Comparison of ENCODE assay signal across 8 cellular contexts in genomic region chr1:210231846-210232523, GRCh38. TPM values are rescaled to one million over a fixed set of nuclear protein-coding genes. Genes with fewer than 3 reads are reported as not detected.
DNase-seq lines count a peak whose midpoint lies in the region; ATAC-seq and TF ChIP-seq lines count a peak whose summit lies in the region.

No MANE protein-coding gene starts in this region.

- no peak for DNase-seq in activated CD4-positive, alpha-beta T cell treated with anti-CD3 and anti-CD28 coated beads for 36 hours
- DNase-seq in activated CD4-positive, alpha-beta T cell treated with anti-CD3 and anti-CD28 coated beads for 1 hour: no peak
- DNase-seq in astrocyte of the spinal cord (ENCODE audit: low read depth, low spot score) (peak; percentile 71), left colon (peak; percentile 35 to 53), type B pancreatic cell (ENCODE audit: extremely low spot score, unreplicated experiment) (no peak), cortex of kidney (lab: John Stamatoyannopoulos, UW) (no peak)
- no peak for DNase-seq in activated naive CD4-positive, alpha-beta T cell treated with anti-CD3 and anti-CD28 coated beads for 36 hours

- H3K27me3 Mint-ChIP-seq in activated CD4-positive, alpha-beta T cell treated with anti-CD3 and anti-CD28 coated beads for 36 hours: peaks cover 42% of the 10 kb centered on the region
- peaks cover 38% of the 10 kb centered on the region for H3K27me3 Mint-ChIP-seq in type B pancreatic cell
- peaks cover 41% of the 10 kb centered on the region for H3K27me3 Mint-ChIP-seq in activated naive CD4-positive, alpha-beta T cell treated with anti-CD3 and anti-CD28 coated beads for 36 hours (ENCODE audit: low read depth)

- peak overlapping the region; percentile 25 for H3K4me3 Mint-ChIP-seq in activated CD4-positive, alpha-beta T cell treated with anti-CD3 and anti-CD28 coated beads for 36 hours
- H3K4me3 Mint-ChIP-seq in type B pancreatic cell: peak overlapping the region; percentile 88
- H3K4me3 Mint-ChIP-seq in activated naive CD4-positive, alpha-beta T cell treated with anti-CD3 and anti-CD28 coated beads for 36 hours: no peak overlapping the region

- no peaks in the 10 kb centered on the region for H3K9me3 Mint-ChIP-seq in activated CD4-positive, alpha-beta T cell treated with anti-CD3 and anti-CD28 coated beads for 36 hours (ENCODE audit: low read depth)
- no peaks in the 10 kb centered on the region for H3K9me3 Mint-ChIP-seq in type B pancreatic cell
- H3K9me3 Mint-ChIP-seq in activated naive CD4-positive, alpha-beta T cell treated with anti-CD3 and anti-CD28 coated beads for 36 hours: no peaks in the 10 kb centered on the region

- H3K4me3 ChIP-seq in astrocyte of the spinal cord (ENCODE audit: low read depth, low read length): peak overlapping the region; percentile 80

- no peak for TF ChIP-seq CTCF in astrocyte of the spinal cord (IDR thresholded peaks at IDR 0.05; ENCODE audit: low read depth, low read length)
- no peak for TF ChIP-seq CTCF in type B pancreatic cell (conservative IDR thresholded peaks at IDR 0.05)

- CTCF ChIA-PET in activated CD4-positive, alpha-beta T cell treated with anti-CD3 and anti-CD28 coated beads for 36 hours (lab: Charles Lee): no interaction called here
- CTCF ChIA-PET in activated naive CD4-positive, alpha-beta T cell treated with anti-CD3 and anti-CD28 coated beads for 36 hours (lab: Charles Lee): no interaction called here

- H3K27ac Mint-ChIP-seq in activated CD4-positive, alpha-beta T cell treated with anti-CD3 and anti-CD28 coated beads for 36 hours: no peak overlapping the region
- H3K27ac Mint-ChIP-seq in type B pancreatic cell: peak overlapping the region; percentile 61
- H3K27ac Mint-ChIP-seq in activated naive CD4-positive, alpha-beta T cell treated with anti-CD3 and anti-CD28 coated beads for 36 hours: no peak overlapping the region

- POLR2A ChIA-PET in activated CD4-positive, alpha-beta T cell treated with anti-CD3 and anti-CD28 coated beads for 36 hours (lab: Charles Lee): no interaction called here

- ATAC-seq in activated CD4-positive, alpha-beta T cell treated with anti-CD3 and anti-CD28 coated beads for 36 hours: no peak
- ATAC-seq in left colon (peak; percentile 60), GM21737 (IDR thresholded peaks at IDR 0.05; ENCODE audit: unreplicated experiment) (no peak)

- in situ Hi-C loops in astrocyte of the spinal cord (cut with HindIII; ENCODE audit: low sequenced_read_pairs): no loop called here

- peaks cover 10% of the 10 kb centered on the region for H3K4me1 Mint-ChIP-seq in activated CD4-positive, alpha-beta T cell treated with anti-CD3 and anti-CD28 coated beads for 36 hours
- H3K4me1 Mint-ChIP-seq in type B pancreatic cell (ENCODE audit: unreplicated experiment): peaks cover 23% of the 10 kb centered on the region
- H3K4me1 Mint-ChIP-seq in activated naive CD4-positive, alpha-beta T cell treated with anti-CD3 and anti-CD28 coated beads for 36 hours (ENCODE audit: low read depth): peaks cover 2% of the 10 kb centered on the region

- H3K36me3 Mint-ChIP-seq in activated CD4-positive, alpha-beta T cell treated with anti-CD3 and anti-CD28 coated beads for 36 hours (ENCODE audit: low read depth): no peaks in the 10 kb centered on the region
- no peaks in the 10 kb centered on the region for H3K36me3 Mint-ChIP-seq in type B pancreatic cell
- H3K36me3 Mint-ChIP-seq in activated naive CD4-positive, alpha-beta T cell treated with anti-CD3 and anti-CD28 coated beads for 36 hours (ENCODE audit: low read depth): peaks cover 1% of the 10 kb centered on the region

- intact Hi-C loops in activated CD4-positive, alpha-beta T cell treated with anti-CD3 and anti-CD28 coated beads for 36 hours (cut with DNase I, micrococcal nuclease): no loop called here
- intact Hi-C loops in left colon (cut with DNase I, micrococcal nuclease): no loop called here
- intact Hi-C loops in activated naive CD4-positive, alpha-beta T cell treated with anti-CD3 and anti-CD28 coated beads for 36 hours (cut with micrococcal nuclease): no loop called here

RNA-seq across cellular contexts. Expression of gene SERTAD4, which starts 0.6 kb away (rescaled TPM):
- not detected for total RNA-seq in activated CD4-positive, alpha-beta T cell treated with anti-CD3 and anti-CD28 coated beads for 36 hours
- total RNA-seq in left colon (1 to 10 TPM; 5.2 to 5.9 TPM), type B pancreatic cell (ENCODE audit: low replicate concordance) (4.6 and 11.4 TPM in 2 replicates)
- total RNA-seq in activated naive CD4-positive, alpha-beta T cell treated with anti-CD3 and anti-CD28 coated beads for 36 hours: not detected

Comparison
In these comparisons a context has a peak if more than half of its experiments do, and no peak if none do; other contexts are left out.
1. DNase-seq: peak in astrocyte of the spinal cord (single experiment) and left colon (2 of 2); none in activated CD4-positive, alpha-beta T cell treated with anti-CD3 and anti-CD28 coated beads for 36 hours (single experiment), activated CD4-positive, alpha-beta T cell treated with anti-CD3 and anti-CD28 coated beads for 1 hour (single experiment), type B pancreatic cell (single experiment), activated naive CD4-positive, alpha-beta T cell treated with anti-CD3 and anti-CD28 coated beads for 36 hours (single experiment) and cortex of kidney (single experiment).